ENCODE assay signal across 14 cellular contexts in genomic region chr1:211285196-211285595, GRCh38.
"Had no signal": no experiment of that assay in that cellular context is flagged by ENCODE, and none has a peak within 500 bp of the region (broad histone marks: within the 10 kb centered on the region; RNA-seq: fewer than 3 reads in every experiment).

No MANE protein-coding gene starts in this region.

- FAIRE-seq: endometrium, keratinocyte had no signal

- H3K4me3 Mint-ChIP-seq: activated CD4-positive, alpha-beta memory T cell treated with anti-CD3 and anti-CD28 coated beads, Interleukin-2, amount 10 ng/mL, durations not matched to agents 7 days and 5 days; memory B cell; nephron progenitor cell had no signal

- H3K27me3 ChIP-seq: brain microvascular endothelial cell, esophagus muscularis mucosa, gastroesophageal sphincter, left lung, testis had no signal

- H3K27ac ChIP-seq: brain microvascular endothelial cell, esophagus muscularis mucosa, gastroesophageal sphincter, left lung, testis, VCaP had no signal

- H3K4me3 ChIP-seq: esophagus muscularis mucosa, gastroesophageal sphincter, left lung, testis had no signal

- H3K4me1 Mint-ChIP-seq: activated CD4-positive, alpha-beta memory T cell treated with anti-CD3 and anti-CD28 coated beads, Interleukin-2, amount 10 ng/mL, durations not matched to agents 7 days and 5 days; nephron progenitor cell had no signal

- H3K9me3 Mint-ChIP-seq: activated CD4-positive, alpha-beta memory T cell treated with anti-CD3 and anti-CD28 coated beads, Interleukin-2, amount 10 ng/mL, durations not matched to agents 7 days and 5 days; memory B cell; nephron progenitor cell had no signal

- H3K4me1 ChIP-seq: left lung, testis had no signal

- ATAC-seq: gastroesophageal sphincter, left lung had no signal

- DNase-seq: activated CD4-positive, alpha-beta memory T cell treated with anti-CD3 and anti-CD28 coated beads, Interleukin-2, amount 10 ng/mL, durations not matched to agents 7 days and 5 days; activated naive CD4-positive, alpha-beta T cell; brain microvascular endothelial cell; left lung; nephron progenitor cell; stimulated activated CD4-positive, alpha-beta T cell treated with anti-CD3 and anti-CD28 coated beads, Interleukin-2, amount 100 ng/mL, for 48 hours; stimulated activated naive CD4-positive, alpha-beta T cell treated with Interleukin-2 at 50 U/mL for 16 hours; testis had no signal

- H3K27me3 Mint-ChIP-seq: activated CD4-positive, alpha-beta memory T cell treated with anti-CD3 and anti-CD28 coated beads, Interleukin-2, amount 10 ng/mL, durations not matched to agents 7 days and 5 days; memory B cell had no signal

- H3K9me3 ChIP-seq: esophagus muscularis mucosa, gastroesophageal sphincter, left lung, testis had no signal

- H3K27ac Mint-ChIP-seq: activated CD4-positive, alpha-beta memory T cell treated with anti-CD3 and anti-CD28 coated beads, Interleukin-2, amount 10 ng/mL, durations not matched to agents 7 days and 5 days; memory B cell; nephron progenitor cell had no signal
